Comparison of ENCODE assay signal across 15 cellular contexts in genomic region chr9:97506264-97506663, GRCh38. TPM values are rescaled to one million over a fixed set of nuclear protein-coding genes. Genes with fewer than 3 reads are reported as not detected.
A peak's percentile ranks its signal among the peaks of the same experiment; 100 is the strongest.
DNase-seq lines count a peak whose midpoint lies in the region; ATAC-seq and TF ChIP-seq lines count a peak whose summit lies in the region.
"Had no signal": no experiment of that assay in that cellular context is flagged by ENCODE, and none has a peak within 500 bp of the region (broad histone marks: within the 10 kb centered on the region; RNA-seq: fewer than 3 reads in every experiment).

No MANE protein-coding gene starts in this region.

- ATAC-seq in right cardiac atrium = no peak
- ATAC-seq in left cardiac atrium = no peak
- ATAC-seq in gastrocnemius medialis = no peak
- ATAC-seq: HCT116 had no signal

- H3K9me3 ChIP-seq in right cardiac atrium (ENCODE audit: control insufficient read depth, low read length) = no peaks in the 10 kb centered on the region
- no peaks in the 10 kb centered on the region for H3K9me3 ChIP-seq in esophagus muscularis mucosa
- H3K9me3 ChIP-seq in gastrocnemius medialis = no peaks in the 10 kb centered on the region
- H3K9me3 ChIP-seq in prostate gland = no peaks in the 10 kb centered on the region

- no peak for DNase-seq in right cardiac atrium
- DNase-seq in left cardiac atrium = no peak
- peak; percentile 75 for DNase-seq in esophagus muscularis mucosa (ENCODE audit: extremely low spot score)
- no peak for DNase-seq in gastrocnemius medialis
- DNase-seq in prostate gland (ENCODE audit: low spot score) = no peak
- DNase-seq in NCI-H2029 treated with DMSO at 0.1 percent for 48 hours (lab: John Stamatoyannopoulos, UW) = no peak
- no peak for DNase-seq in HuH-7 (ENCODE audit: low spot score)
- DNase-seq: 8988T; AML-193; CD4-positive, CD25-positive, alpha-beta regulatory T cell; DMS53; GF-D8; GM23248 had no signal

- H3K27me3 ChIP-seq in right cardiac atrium (ENCODE audit: control insufficient read depth, insufficient read depth) (no peaks in the 10 kb centered on the region), esophagus muscularis mucosa (no peaks in the 10 kb centered on the region), gastrocnemius medialis (no peaks in the 10 kb centered on the region), prostate gland (replicated peaks; ENCODE audit: insufficient read depth) (no peaks in the 10 kb centered on the region)

- TF ChIP-seq EP300 in esophagus muscularis mucosa (IDR thresholded peaks at IDR 0.05) = no peak

- TF ChIP-seq CTCF in esophagus muscularis mucosa (IDR thresholded peaks at IDR 0.05) (no peak), gastrocnemius medialis (IDR thresholded peaks at IDR 0.05 in 4 of 5, conservative IDR thresholded peaks at IDR 0.05 in 1 of 5) (no peak), prostate gland (IDR thresholded peaks at IDR 0.05) (no peak)

- H3K4me1 ChIP-seq in right cardiac atrium (ENCODE audit: control insufficient read depth, insufficient read depth, low read length) (peaks cover 18% of the 10 kb centered on the region), esophagus muscularis mucosa (peaks cover 54 to 95% (median 89%) of the 10 kb centered on the region in 4 donors), gastrocnemius medialis (peaks cover 66 to 71% of the 10 kb centered on the region in 2 donors), prostate gland (replicated peaks) (peaks cover 4% of the 10 kb centered on the region)

- 70% methylated on average over 4 of the region's 4 CpGs for WGBS in right cardiac atrium
- 74% methylated on average over 4 of the region's 4 CpGs for WGBS in esophagus muscularis mucosa
- WGBS in prostate gland = 79% methylated on average over 4 of the region's 4 CpGs

- in situ Hi-C loops in gastrocnemius medialis (cut with MboI; ENCODE audit: low sequenced_read_pairs in 4 of 4) = loop anchor here in 1 of 4 donors (10.0 kb wide), 1 partner anchor 89 kb away; no protein-coding TSS in a partner anchor

- H3K36me3 ChIP-seq in esophagus muscularis mucosa = no peaks in the 10 kb centered on the region
- H3K36me3 ChIP-seq in gastrocnemius medialis = no peaks in the 10 kb centered on the region
- H3K36me3 ChIP-seq in prostate gland = no peaks in the 10 kb centered on the region
- H3K36me3 ChIP-seq: BLaER1 treated with 17β-estradiol and CSF1 and Interleukin-3, amounts not matched to agents 10 nM and 100 nM had no signal

- H3K4me3 ChIP-seq in right cardiac atrium (ENCODE audit: low read length) = no peak overlapping the region
- no peak overlapping the region for H3K4me3 ChIP-seq in esophagus muscularis mucosa
- H3K4me3 ChIP-seq in gastrocnemius medialis = no peak overlapping the region
- H3K4me3 ChIP-seq in prostate gland = no peak overlapping the region
- H3K4me3 ChIP-seq: BLaER1 treated with 17β-estradiol and CSF1 and Interleukin-3, amounts not matched to agents 10 nM and 100 nM; GM23248 had no signal

- peak overlapping the region; percentile 2 for H3K27ac ChIP-seq in right cardiac atrium (ENCODE audit: low read length)
- peak overlapping the region in 3 of 4 donors; percentile 95 to 98 (median 96) for H3K27ac ChIP-seq in esophagus muscularis mucosa (replicated peaks in 1 of 4)
- peak overlapping the region; percentile 29 to 98 (median 98) for H3K27ac ChIP-seq in gastrocnemius medialis
- H3K27ac ChIP-seq in prostate gland = no peak overlapping the region
- H3K27ac ChIP-seq: BLaER1 treated with 17β-estradiol and CSF1 and Interleukin-3, amounts not matched to agents 10 nM and 100 nM; GM23248 had no signal

- intact Hi-C loops in right cardiac atrium (cut with DNase I) (loop anchor here in 3 of 4 donors (10.0 kb wide), 1 partner anchor 89 kb away; no protein-coding TSS in a partner anchor), left cardiac atrium (cut with DNase I) (no loop called here), esophagus muscularis mucosa (cut with DNase I) (no loop called here), gastrocnemius medialis (cut with DNase I; ENCODE audit: low total_unique reads) (no loop called here), prostate gland (cut with DNase I) (no loop called here)

- TF ChIP-seq POLR2A in esophagus muscularis mucosa (IDR thresholded peaks at IDR 0.05; ENCODE audit: low read depth) (no peak), gastrocnemius medialis (IDR thresholded peaks at IDR 0.05) (no peak), prostate gland (IDR thresholded peaks at IDR 0.05) (no peak)

RNA-seq across cellular contexts. Expression of gene TMOD1, which starts 4.8 kb away (rescaled TPM):
- total RNA-seq in right cardiac atrium = 100 to 1,000 TPM; 177 to 220 (median 208) TPM
- 184 TPM for polyA plus RNA-seq in right cardiac atrium
- 100 to 1,000 TPM; 142 to 149 TPM for total RNA-seq in left cardiac atrium
- 10 to 100 TPM; 68.4 to 97.6 (median 71.6) TPM for total RNA-seq in esophagus muscularis mucosa
- 100 to 1,000 TPM in 3 of 4 donors, 10 to 100 TPM in 1; 82.3 to 202 (median 175) TPM for total RNA-seq in gastrocnemius medialis
- total RNA-seq in prostate gland = 1 to 10 TPM; 7.0 to 8.0 TPM

Comparison
In these comparisons a context has a peak if more than half of its experiments do, and no peak if none do; other contexts are left out.
1. intact Hi-C loops: an anchor here in right cardiac atrium (10.0 kb wide); none called in left cardiac atrium, esophagus muscularis mucosa, gastrocnemius medialis and prostate gland.
2. H3K27ac ChIP-seq: peak in right cardiac atrium (single experiment), esophagus muscularis mucosa (3 of 4) and gastrocnemius medialis (4 of 4); none in prostate gland (0 of 2).
3. RNA of gene TMOD1, which starts 4.8 kb away (total RNA-seq): 177 to 220 TPM in right cardiac atrium, 82.3 to 202 TPM in gastrocnemius medialis, 142 to 149 TPM in left cardiac atrium and 68.4 to 97.6 TPM in esophagus muscularis mucosa; 7.0 to 8.0 TPM in prostate gland; every median in the first group is over 4 times any median in the second.